ENCODE assay signal across 15 cellular contexts in the genomic region with DNA sequence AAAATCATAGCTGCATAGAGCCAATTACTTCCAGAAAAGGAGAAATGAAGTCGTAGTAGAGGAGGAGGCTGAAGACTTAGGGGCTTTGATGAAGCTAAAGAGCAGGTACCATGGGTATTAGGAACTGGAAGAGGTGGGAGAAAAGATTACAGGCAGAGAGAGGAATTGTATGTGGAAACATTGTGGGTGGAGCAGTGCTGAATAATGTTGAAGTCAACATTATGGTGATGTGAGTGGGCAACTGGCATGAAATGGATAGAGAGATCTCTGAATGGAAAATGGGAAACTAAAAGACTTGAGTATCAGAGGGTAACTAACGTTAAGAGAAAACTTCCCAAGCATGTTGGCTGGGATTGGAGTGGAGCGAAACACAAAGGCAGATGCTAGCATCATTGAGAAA.
A peak's percentile ranks its signal among the peaks of the same experiment; 100 is the strongest.
DNase-seq lines count a peak whose midpoint lies in the region; ATAC-seq and TF ChIP-seq lines count a peak whose summit lies in the region.
"Had no signal": no experiment of that assay in that cellular context is flagged by ENCODE, and none has a peak within 500 bp of the region (broad histone marks: within the 10 kb centered on the region; RNA-seq: fewer than 3 reads in every experiment).

No MANE protein-coding gene starts in this region.

- peak overlapping the region; percentile 23; the same call in 1 of the 2 replicates for H3K9ac ChIP-seq in PC-3 (ENCODE audit: low read length)

- no peaks in the 10 kb centered on the region for H3K27me3 ChIP-seq in PC-3 (ENCODE audit: low read length)

- no peaks in the 10 kb centered on the region for H3F3A ChIP-seq in PC-3 (ENCODE audit: low read length, unreplicated experiment)

- TF ChIP-seq CTCF in PC-3 (conservative IDR thresholded peaks at IDR 0.05; ENCODE audit: low read depth, low read length) (no peak), omental fat pad (IDR thresholded peaks at IDR 0.05) (no peak)

- in situ Hi-C loops in ACHN (cut with HindIII; ENCODE audit: low pct_ligation_motif_present, low pct_unique_long_range_greater_than_20kb, low sequenced_read_pairs), result no loop called here

- H3K36me3 ChIP-seq in PC-3 (ENCODE audit: low read depth, low read length), result no peaks in the 10 kb centered on the region

- CTCF ChIA-PET in PC-3 (lab: Charles Lee), result interaction anchor here (0.5 to 0.7 kb wide), 2 partner anchors 96 to 128 kb away, joined by 3 to 4 read pairs; no protein-coding TSS in a partner anchor

- no peaks in the 10 kb centered on the region for H3K36me3 Mint-ChIP-seq in activated T-helper 2 cell treated with anti-CD3 and anti-CD28 coated beads, Interferon-gamma antibody, Interleukin-2, Interleukin-4, amounts not matched to agents 10 μg/mL and 5 μg/mL and 100 μg/mL, durations not matched to agents 14 hours and 24 hours and 36 hours (ENCODE audit: low read depth)

- H3K27ac ChIP-seq in PC-3 (ENCODE audit: low read length) (peak overlapping the region; percentile 16), epithelial cell of prostate (peak overlapping the region; percentile 82)
- H3K27ac ChIP-seq: C4-2B had no signal

- peaks cover 18% of the 10 kb centered on the region for H3K27me3 Mint-ChIP-seq in activated T-helper 2 cell treated with anti-CD3 and anti-CD28 coated beads, Interferon-gamma antibody, Interleukin-2, Interleukin-4, amounts not matched to agents 10 μg/mL and 5 μg/mL and 100 μg/mL, durations not matched to agents 14 hours and 24 hours and 36 hours (ENCODE audit: low read depth)

- H2AFZ ChIP-seq in PC-3 (ENCODE audit: low read length), result peak overlapping the region; percentile 6; the same call in 1 of the 2 replicates

- BruUV-seq in PC-3 (replicated peaks; lab: Mats Ljungman, UMichigan), result no TSS peak

- no peaks in the 10 kb centered on the region for H3K79me2 ChIP-seq in PC-3 (ENCODE audit: low read length)

- H3K9me3 Mint-ChIP-seq in activated T-helper 2 cell treated with anti-CD3 and anti-CD28 coated beads, Interferon-gamma antibody, Interleukin-2, Interleukin-4, amounts not matched to agents 10 μg/mL and 5 μg/mL and 100 μg/mL, durations not matched to agents 14 hours and 24 hours and 36 hours, result no peaks in the 10 kb centered on the region

- no peaks in the 10 kb centered on the region for H3K9me2 ChIP-seq in PC-3 (replicated peaks; ENCODE audit: low read length)

- peak; percentile 40 for DNase-seq in ACHN
- DNase-seq in PC-3, result no peak
- no peak for DNase-seq in epithelial cell of prostate (ENCODE audit: low read depth, low spot score)
- no peak for DNase-seq in omental fat pad (ENCODE audit: low spot score)
- DNase-seq in activated T-helper 2 cell treated with anti-CD3 and anti-CD28 coated beads, Interferon-gamma antibody, Interleukin-2, Interleukin-4, amounts not matched to agents 10 μg/mL and 5 μg/mL and 100 μg/mL, durations not matched to agents 14 hours and 24 hours and 36 hours (ENCODE audit: low spot score), result no peak
- no peak for DNase-seq in NCI-H1417 treated with DMSO at 0.1 percent for 48 hours (lab: John Stamatoyannopoulos, UW)
- no peak for DNase-seq in activated CD4-positive, alpha-beta T cell treated with anti-CD3 and anti-CD28 coated beads for 1 hour
- no peak for DNase-seq in NCI-H146 (lab: John Stamatoyannopoulos, UW)
- DNase-seq: DMS153, NCI-H1092 treated with DMSO at 0.1 percent for 48 hours, NCI-H1694 treated with DMSO at 0.1 percent for 48 hours, NCI-H2107, NCI-H2227 treated with DMSO at 0.1 percent for 48 hours, NCI-H524 had no signal

- no peak overlapping the region for H3K4me3 ChIP-seq in PC-3 (ENCODE audit: low read length)

- no peaks in the 10 kb centered on the region for H3K9me3 ChIP-seq in PC-3 (ENCODE audit: low read length)

- peaks cover 65% of the 10 kb centered on the region for H3K4me1 ChIP-seq in PC-3 (ENCODE audit: insufficient read depth, low read length)

- no peaks in the 10 kb centered on the region for H3K4me1 Mint-ChIP-seq in activated T-helper 2 cell treated with anti-CD3 and anti-CD28 coated beads, Interferon-gamma antibody, Interleukin-2, Interleukin-4, amounts not matched to agents 10 μg/mL and 5 μg/mL and 100 μg/mL, durations not matched to agents 14 hours and 24 hours and 36 hours (ENCODE audit: low read depth)

- POLR2A ChIA-PET in PC-3 (lab: Charles Lee; ENCODE audit: unreplicated experiment), result no interaction called here

- no peak overlapping the region for H3K27ac Mint-ChIP-seq in activated T-helper 2 cell treated with anti-CD3 and anti-CD28 coated beads, Interferon-gamma antibody, Interleukin-2, Interleukin-4, amounts not matched to agents 10 μg/mL and 5 μg/mL and 100 μg/mL, durations not matched to agents 14 hours and 24 hours and 36 hours

- no peaks in the 10 kb centered on the region for H4K20me1 ChIP-seq in PC-3 (ENCODE audit: low read length)

- no peak overlapping the region for H3K4me3 Mint-ChIP-seq in activated T-helper 2 cell treated with anti-CD3 and anti-CD28 coated beads, Interferon-gamma antibody, Interleukin-2, Interleukin-4, amounts not matched to agents 10 μg/mL and 5 μg/mL and 100 μg/mL, durations not matched to agents 14 hours and 24 hours and 36 hours (ENCODE audit: low read depth)

- no peak overlapping the region for H3K4me2 ChIP-seq in PC-3 (ENCODE audit: low read length)

- ATAC-seq in PC-3 (no peak), omental fat pad (ENCODE audit: low FRiP score) (peak; percentile 57)

- intact Hi-C loops in PC-3 (cut with micrococcal nuclease), result no loop called here
- intact Hi-C loops in activated T-helper 2 cell treated with anti-CD3 and anti-CD28 coated beads, Interferon-gamma antibody, Interleukin-2, Interleukin-4, amounts not matched to agents 10 μg/mL and 5 μg/mL and 100 μg/mL, durations not matched to agents 14 hours and 24 hours and 36 hours (cut with micrococcal nuclease), result no loop called here
